Comparison of ENCODE assay signal across 1 cellular context in genomic region chr22:24706732-24707476, GRCh38.
TF ChIP-seq lines count a peak whose summit lies in the region.

No MANE protein-coding gene starts in this region.

TF ChIP-seq in GM23338, 12 proteins besides CTCF, POLR2A, EP300 and RAD21 (continued from another document):
- TF ChIP-seq, protein P1, sequence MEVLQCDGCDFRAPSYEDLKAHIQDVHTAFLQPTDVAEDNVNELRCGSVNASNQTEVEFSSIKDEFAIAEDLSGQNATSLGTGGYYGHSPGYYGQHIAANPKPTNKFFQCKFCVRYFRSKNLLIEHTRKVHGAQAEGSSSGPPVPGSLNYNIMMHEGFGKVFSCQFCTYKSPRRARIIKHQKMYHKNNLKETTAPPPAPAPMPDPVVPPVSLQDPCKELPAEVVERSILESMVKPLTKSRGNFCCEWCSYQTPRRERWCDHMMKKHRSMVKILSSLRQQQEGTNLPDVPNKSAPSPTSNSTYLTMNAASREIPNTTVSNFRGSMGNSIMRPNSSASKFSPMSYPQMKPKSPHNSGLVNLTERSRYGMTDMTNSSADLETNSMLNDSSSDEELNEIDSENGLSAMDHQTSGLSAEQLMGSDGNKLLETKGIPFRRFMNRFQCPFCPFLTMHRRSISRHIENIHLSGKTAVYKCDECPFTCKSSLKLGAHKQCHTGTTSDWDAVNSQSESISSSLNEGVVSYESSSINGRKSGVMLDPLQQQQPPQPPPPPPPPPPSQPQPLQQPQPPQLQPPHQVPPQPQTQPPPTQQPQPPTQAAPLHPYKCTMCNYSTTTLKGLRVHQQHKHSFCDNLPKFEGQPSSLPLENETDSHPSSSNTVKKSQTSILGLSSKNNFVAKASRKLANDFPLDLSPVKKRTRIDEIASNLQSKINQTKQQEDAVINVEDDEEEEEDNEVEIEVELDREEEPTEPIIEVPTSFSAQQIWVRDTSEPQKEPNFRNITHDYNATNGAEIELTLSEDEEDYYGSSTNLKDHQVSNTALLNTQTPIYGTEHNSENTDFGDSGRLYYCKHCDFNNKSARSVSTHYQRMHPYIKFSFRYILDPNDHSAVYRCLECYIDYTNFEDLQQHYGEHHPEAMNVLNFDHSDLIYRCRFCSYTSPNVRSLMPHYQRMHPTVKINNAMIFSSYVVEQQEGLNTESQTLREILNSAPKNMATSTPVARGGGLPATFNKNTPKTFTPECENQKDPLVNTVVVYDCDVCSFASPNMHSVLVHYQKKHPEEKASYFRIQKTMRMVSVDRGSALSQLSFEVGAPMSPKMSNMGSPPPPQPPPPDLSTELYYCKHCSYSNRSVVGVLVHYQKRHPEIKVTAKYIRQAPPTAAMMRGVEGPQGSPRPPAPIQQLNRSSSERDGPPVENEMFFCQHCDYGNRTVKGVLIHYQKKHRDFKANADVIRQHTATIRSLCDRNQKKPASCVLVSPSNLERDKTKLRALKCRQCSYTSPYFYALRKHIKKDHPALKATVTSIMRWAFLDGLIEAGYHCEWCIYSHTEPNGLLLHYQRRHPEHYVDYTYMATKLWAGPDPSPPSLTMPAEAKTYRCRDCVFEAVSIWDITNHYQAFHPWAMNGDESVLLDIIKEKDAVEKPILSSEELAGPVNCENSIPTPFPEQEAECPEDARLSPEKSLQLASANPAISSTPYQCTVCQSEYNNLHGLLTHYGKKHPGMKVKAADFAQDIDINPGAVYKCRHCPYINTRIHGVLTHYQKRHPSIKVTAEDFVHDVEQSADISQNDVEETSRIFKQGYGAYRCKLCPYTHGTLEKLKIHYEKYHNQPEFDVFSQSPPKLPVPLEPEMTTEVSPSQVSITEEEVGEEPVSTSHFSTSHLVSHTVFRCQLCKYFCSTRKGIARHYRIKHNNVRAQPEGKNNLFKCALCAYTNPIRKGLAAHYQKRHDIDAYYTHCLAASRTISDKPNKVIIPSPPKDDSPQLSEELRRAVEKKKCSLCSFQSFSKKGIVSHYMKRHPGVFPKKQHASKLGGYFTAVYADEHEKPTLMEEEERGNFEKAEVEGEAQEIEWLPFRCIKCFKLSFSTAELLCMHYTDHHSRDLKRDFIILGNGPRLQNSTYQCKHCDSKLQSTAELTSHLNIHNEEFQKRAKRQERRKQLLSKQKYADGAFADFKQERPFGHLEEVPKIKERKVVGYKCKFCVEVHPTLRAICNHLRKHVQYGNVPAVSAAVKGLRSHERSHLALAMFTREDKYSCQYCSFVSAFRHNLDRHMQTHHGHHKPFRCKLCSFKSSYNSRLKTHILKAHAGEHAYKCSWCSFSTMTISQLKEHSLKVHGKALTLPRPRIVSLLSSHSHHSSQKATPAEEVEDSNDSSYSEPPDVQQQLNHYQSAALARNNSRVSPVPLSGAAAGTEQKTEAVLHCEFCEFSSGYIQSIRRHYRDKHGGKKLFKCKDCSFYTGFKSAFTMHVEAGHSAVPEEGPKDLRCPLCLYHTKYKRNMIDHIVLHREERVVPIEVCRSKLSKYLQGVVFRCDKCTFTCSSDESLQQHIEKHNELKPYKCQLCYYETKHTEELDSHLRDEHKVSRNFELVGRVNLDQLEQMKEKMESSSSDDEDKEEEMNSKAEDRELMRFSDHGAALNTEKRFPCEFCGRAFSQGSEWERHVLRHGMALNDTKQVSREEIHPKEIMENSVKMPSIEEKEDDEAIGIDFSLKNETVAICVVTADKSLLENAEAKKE (CRISPR knock-in tag; IDR thresholded peaks at IDR 0.05) = no peak
- no peak for TF ChIP-seq EZH2 (IDR thresholded peaks at IDR 0.05; ENCODE audit: low read depth, unreplicated experiment)
- TF ChIP-seq, protein P2, sequence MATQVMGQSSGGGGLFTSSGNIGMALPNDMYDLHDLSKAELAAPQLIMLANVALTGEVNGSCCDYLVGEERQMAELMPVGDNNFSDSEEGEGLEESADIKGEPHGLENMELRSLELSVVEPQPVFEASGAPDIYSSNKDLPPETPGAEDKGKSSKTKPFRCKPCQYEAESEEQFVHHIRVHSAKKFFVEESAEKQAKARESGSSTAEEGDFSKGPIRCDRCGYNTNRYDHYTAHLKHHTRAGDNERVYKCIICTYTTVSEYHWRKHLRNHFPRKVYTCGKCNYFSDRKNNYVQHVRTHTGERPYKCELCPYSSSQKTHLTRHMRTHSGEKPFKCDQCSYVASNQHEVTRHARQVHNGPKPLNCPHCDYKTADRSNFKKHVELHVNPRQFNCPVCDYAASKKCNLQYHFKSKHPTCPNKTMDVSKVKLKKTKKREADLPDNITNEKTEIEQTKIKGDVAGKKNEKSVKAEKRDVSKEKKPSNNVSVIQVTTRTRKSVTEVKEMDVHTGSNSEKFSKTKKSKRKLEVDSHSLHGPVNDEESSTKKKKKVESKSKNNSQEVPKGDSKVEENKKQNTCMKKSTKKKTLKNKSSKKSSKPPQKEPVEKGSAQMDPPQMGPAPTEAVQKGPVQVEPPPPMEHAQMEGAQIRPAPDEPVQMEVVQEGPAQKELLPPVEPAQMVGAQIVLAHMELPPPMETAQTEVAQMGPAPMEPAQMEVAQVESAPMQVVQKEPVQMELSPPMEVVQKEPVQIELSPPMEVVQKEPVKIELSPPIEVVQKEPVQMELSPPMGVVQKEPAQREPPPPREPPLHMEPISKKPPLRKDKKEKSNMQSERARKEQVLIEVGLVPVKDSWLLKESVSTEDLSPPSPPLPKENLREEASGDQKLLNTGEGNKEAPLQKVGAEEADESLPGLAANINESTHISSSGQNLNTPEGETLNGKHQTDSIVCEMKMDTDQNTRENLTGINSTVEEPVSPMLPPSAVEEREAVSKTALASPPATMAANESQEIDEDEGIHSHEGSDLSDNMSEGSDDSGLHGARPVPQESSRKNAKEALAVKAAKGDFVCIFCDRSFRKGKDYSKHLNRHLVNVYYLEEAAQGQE (IDR thresholded peaks at IDR 0.05; ENCODE audit: unreplicated experiment) = no peak
- no peak for TF ChIP-seq STAT1 (IDR thresholded peaks at IDR 0.05; ENCODE audit: unreplicated experiment)
- TF ChIP-seq ZNF331 (CRISPR knock-in tag; IDR thresholded peaks at IDR 0.05; ENCODE audit: low read depth) = no peak
- TF ChIP-seq CREB1 (CRISPR knock-in tag; IDR thresholded peaks at IDR 0.05; ENCODE audit: low read depth) = no peak
- TF ChIP-seq JUNB (IDR thresholded peaks at IDR 0.05; ENCODE audit: unreplicated experiment) = no peak
- TF ChIP-seq ZNF114 (CRISPR knock-in tag; IDR thresholded peaks at IDR 0.05) = no peak
- no peak for TF ChIP-seq NANOG (IDR thresholded peaks at IDR 0.05; ENCODE audit: borderline replicate concordance)
- TF ChIP-seq EZH2phosphoT487 (IDR thresholded peaks at IDR 0.05; ENCODE audit: unreplicated experiment) = no peak
